In the genomic region with DNA sequence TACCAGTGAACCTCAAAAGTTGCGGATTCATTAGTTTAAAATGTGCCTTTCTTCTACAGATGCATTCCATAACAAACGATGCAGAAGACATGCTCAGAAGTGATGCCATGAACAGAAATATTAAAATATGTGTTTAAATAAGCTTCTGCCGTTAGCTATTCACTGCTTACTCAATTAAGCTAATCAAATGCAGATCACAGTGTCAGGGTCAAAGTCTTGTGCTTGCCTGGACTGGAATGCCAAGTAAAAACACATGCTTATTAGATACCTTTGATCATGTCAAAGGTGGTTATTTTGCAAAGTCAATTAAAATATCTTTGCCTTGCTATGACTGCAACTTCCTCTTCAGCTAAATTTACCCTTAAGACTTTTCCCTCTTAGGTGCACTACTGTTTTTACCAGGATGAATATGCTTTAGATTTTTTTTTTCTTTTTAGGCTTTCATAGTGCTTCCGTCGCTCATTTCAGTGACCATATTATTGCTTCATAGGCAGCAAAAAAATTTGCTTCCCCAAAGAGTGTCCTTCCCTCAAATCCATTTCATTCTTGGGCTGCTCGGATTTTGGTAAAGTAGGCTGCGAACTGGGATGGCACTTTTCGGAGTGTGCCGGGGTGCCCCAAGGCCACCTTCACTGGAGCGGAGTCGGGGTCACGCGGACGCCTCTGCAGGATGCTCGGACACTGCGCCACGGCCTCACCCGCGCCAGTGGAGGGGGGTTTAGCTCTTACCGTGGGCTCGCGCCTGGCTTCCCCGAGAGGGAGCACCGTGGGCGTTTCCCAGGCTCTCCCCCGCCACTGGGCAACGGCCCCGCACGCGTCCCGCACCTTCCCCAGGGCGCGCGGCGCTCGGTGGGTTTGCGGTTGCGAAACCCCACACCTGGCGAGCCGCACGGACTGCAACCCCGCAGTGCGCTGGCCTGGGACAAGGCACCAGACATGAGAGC, we compare ENCODE assay signal across 8 cellular contexts. TPM values are rescaled to one million over a fixed set of nuclear protein-coding genes. Genes with fewer than 3 reads are reported as not detected.
A peak's percentile ranks its signal among the peaks of the same experiment; 100 is the strongest.
DNase-seq lines count a peak whose midpoint lies in the region; ATAC-seq lines count a peak whose summit lies in the region.

No MANE protein-coding gene starts in this region.

- no peak overlapping the region for H2BK5ac ChIP-seq in trophoblast cell (ENCODE audit: low read depth, low read length, poor library complexity)

- no peak overlapping the region for H3K27ac ChIP-seq in trophoblast cell (ENCODE audit: low read depth, low read length)

- peak overlapping the region; percentile 38 for H3K27ac Mint-ChIP-seq in activated T-cell treated with anti-CD3 and anti-CD28 coated beads, Interleukin-2, amount 50 U/mL, for 24 hours
- H3K27ac Mint-ChIP-seq in IgD-negative memory B cell, result peak overlapping the region in 1 of 3 donors; percentile 17

- H4K8ac ChIP-seq in trophoblast cell (ENCODE audit: low read depth, low read length), result peak overlapping the region; percentile 0

- peaks cover 2% of the 10 kb centered on the region for H3K36me3 Mint-ChIP-seq in activated T-cell treated with anti-CD3 and anti-CD28 coated beads, Interleukin-2, amount 50 U/mL, for 24 hours (ENCODE audit: low read depth)
- H3K36me3 Mint-ChIP-seq in IgD-negative memory B cell, result peaks cover 3% of the 10 kb centered on the region
- H3K36me3 Mint-ChIP-seq in activated T-cell treated with anti-CD3 and anti-CD28 coated beads, Interleukin-2, amount 50 U/mL, for 4 hours (ENCODE audit: insufficient read depth), result no peaks in the 10 kb centered on the region

- no peaks in the 10 kb centered on the region for H3K36me3 ChIP-seq in trophoblast cell (ENCODE audit: control insufficient read depth in 1 of 2, insufficient read depth in 2 of 2, low read length in 2 of 2)

- H3K4me1 ChIP-seq in trophoblast cell (ENCODE audit: control insufficient read depth in 1 of 2, insufficient read depth in 2 of 2, low read length in 2 of 2), result peaks cover 4 to 7% of the 10 kb centered on the region in 2 experiments

- peak overlapping the region; percentile 0 for H3K14ac ChIP-seq in trophoblast cell (ENCODE audit: low read length)

- H3K9me3 Mint-ChIP-seq in activated T-cell treated with anti-CD3 and anti-CD28 coated beads, Interleukin-2, amount 50 U/mL, for 24 hours, result no peaks in the 10 kb centered on the region
- no peaks in the 10 kb centered on the region for H3K9me3 Mint-ChIP-seq in IgD-negative memory B cell
- no peaks in the 10 kb centered on the region for H3K9me3 Mint-ChIP-seq in activated T-cell treated with anti-CD3 and anti-CD28 coated beads, Interleukin-2, amount 50 U/mL, for 4 hours

- no CpG with 5 or more reads among the region's 43 CpGs for WGBS in trophoblast cell (ENCODE audit: extremely low coverage, insufficient coverage, insufficient read length)

- intact Hi-C loops in head of caudate nucleus (cut with DNase I), result loop anchor here (2.0 kb wide), 1 partner anchor 19 kb away; a partner anchor contains a TSS

- no peak overlapping the region for H3K18ac ChIP-seq in trophoblast cell (ENCODE audit: low read length)

- H3K79me1 ChIP-seq in trophoblast cell (ENCODE audit: low read length), result peaks cover 3% of the 10 kb centered on the region

- H3K4me1 Mint-ChIP-seq in activated T-cell treated with anti-CD3 and anti-CD28 coated beads, Interleukin-2, amount 50 U/mL, for 24 hours (ENCODE audit: low read depth), result peaks cover 20% of the 10 kb centered on the region
- peaks cover 15 to 18% (median 18%) of the 10 kb centered on the region in 3 donors for H3K4me1 Mint-ChIP-seq in IgD-negative memory B cell
- peaks cover 16% of the 10 kb centered on the region for H3K4me1 Mint-ChIP-seq in activated T-cell treated with anti-CD3 and anti-CD28 coated beads, Interleukin-2, amount 50 U/mL, for 4 hours (ENCODE audit: low read depth)

- H3K27me3 ChIP-seq in trophoblast cell (ENCODE audit: insufficient read depth, low read length), result no peaks in the 10 kb centered on the region

- peak overlapping the region; percentile 43 for H3K9ac ChIP-seq in trophoblast cell (ENCODE audit: low read length)

- H2AFZ ChIP-seq in trophoblast cell (ENCODE audit: insufficient read depth, low read length, poor library complexity), result peak overlapping the region; percentile 18

- H3K4me3 Mint-ChIP-seq in activated T-cell treated with anti-CD3 and anti-CD28 coated beads, Interleukin-2, amount 50 U/mL, for 24 hours, result peak overlapping the region; percentile 85
- H3K4me3 Mint-ChIP-seq in IgD-negative memory B cell, result peak overlapping the region; percentile 75 to 97 (median 86)
- peak overlapping the region; percentile 75 for H3K4me3 Mint-ChIP-seq in activated T-cell treated with anti-CD3 and anti-CD28 coated beads, Interleukin-2, amount 50 U/mL, for 4 hours

- H3K9me3 ChIP-seq in trophoblast cell (ENCODE audit: insufficient read depth, low read depth, low read length), result no peaks in the 10 kb centered on the region

- H3K4me3 ChIP-seq in trophoblast cell (ENCODE audit: low read depth, low read length), result peak overlapping the region; percentile 92

- peak overlapping the region; percentile 14 for H2BK120ac ChIP-seq in trophoblast cell (ENCODE audit: insufficient read depth, low read length, poor library complexity)

- peak overlapping the region; percentile 95 for H3K4me2 ChIP-seq in trophoblast cell (ENCODE audit: low read length)

- H3K4ac ChIP-seq in trophoblast cell (ENCODE audit: low read depth, low read length), result no peak overlapping the region

- no peak overlapping the region for H2BK12ac ChIP-seq in trophoblast cell (ENCODE audit: low read length)

- H3K27me3 Mint-ChIP-seq in activated T-cell treated with anti-CD3 and anti-CD28 coated beads, Interleukin-2, amount 50 U/mL, for 24 hours, result no peaks in the 10 kb centered on the region
- H3K27me3 Mint-ChIP-seq in IgD-negative memory B cell, result peaks cover 7% of the 10 kb centered on the region
- H3K27me3 Mint-ChIP-seq in activated T-cell treated with anti-CD3 and anti-CD28 coated beads, Interleukin-2, amount 50 U/mL, for 4 hours (ENCODE audit: low read depth), result no peaks in the 10 kb centered on the region

- H3K23ac ChIP-seq in trophoblast cell (ENCODE audit: low read length), result no peak overlapping the region

- DNase-seq in activated T-cell treated with anti-CD3 and anti-CD28 coated beads, Interleukin-2, amount 50 U/mL, for 24 hours, result no peak
- DNase-seq in activated T-cell treated with anti-CD3 and anti-CD28 coated beads for 4 hours (no peak), head of caudate nucleus (peak in 35 of 42 donors; percentile 20 to 71 (median 46)), trophoblast cell (peak in 1 of 2 donors; percentile 23)
- DNase-seq in activated T-cell treated with anti-CD3 and anti-CD28 coated beads, Interleukin-2, amount 50 U/mL, for 4 hours, result no peak

- H4K91ac ChIP-seq in trophoblast cell (ENCODE audit: low read depth, low read length), result peak overlapping the region; percentile 20

- ATAC-seq in activated T-cell treated with anti-CD3 and anti-CD28 coated beads, Interleukin-2, amount 50 U/mL, for 4 hours, result peak in 1 of 2 donors; percentile 29
- ATAC-seq in HG03135 (IDR thresholded peaks at IDR 0.05; ENCODE audit: unreplicated experiment), result no peak
- ATAC-seq in HG02610 (IDR thresholded peaks at IDR 0.05; ENCODE audit: unreplicated experiment), result no peak

- no peaks in the 10 kb centered on the region for H3K79me2 ChIP-seq in trophoblast cell (ENCODE audit: control insufficient read depth, insufficient read depth, low read length, poor library complexity)

- no peak overlapping the region for H2AK5ac ChIP-seq in trophoblast cell (ENCODE audit: low read length)

- no peak overlapping the region for H4K12ac ChIP-seq in trophoblast cell (ENCODE audit: low read depth, low read length)

RNA-seq across cellular contexts. Expression of a gene that starts 0.7 kb away (rescaled TPM):
- 6.6 TPM for polyA plus RNA-seq in IgD-negative memory B cell
- total RNA-seq in activated T-cell treated with anti-CD3 and anti-CD28 coated beads, Interleukin-2, amount 50 U/mL, for 4 hours, result 10 to 100 TPM in 1 of 3 donors, 1 to 10 TPM in 2; 7.4 to 15.3 (median 8.0) TPM
- polyA plus RNA-seq in trophoblast cell (2013), result 3.3 and 3.7 TPM in 2 replicates

RNA-seq across cellular contexts. Expression of a gene that starts 19.0 kb away (rescaled TPM):
- polyA plus RNA-seq in IgD-negative memory B cell, result 12.2 TPM
- 100 to 1,000 TPM in 2 of 3 donors, 10 to 100 TPM in 1; 93.4 to 115 (median 109) TPM for total RNA-seq in activated T-cell treated with anti-CD3 and anti-CD28 coated beads, Interleukin-2, amount 50 U/mL, for 4 hours
- polyA plus RNA-seq in trophoblast cell (2013), result 28.3 and 29.3 TPM in 2 replicates

Comparison
In these comparisons a context has a peak if more than half of its experiments do, and no peak if none do; other contexts are left out.
1. DNase-seq: peak in head of caudate nucleus (35 of 42); none in activated T-cell treated with anti-CD3 and anti-CD28 coated beads, Interleukin-2, amount 50 U/mL, for 24 hours (single experiment), activated T-cell treated with anti-CD3 and anti-CD28 coated beads for 4 hours (single experiment) and activated T-cell treated with anti-CD3 and anti-CD28 coated beads, Interleukin-2, amount 50 U/mL, for 4 hours (single experiment).
2. Peak in every context shown above with its lines, with median percentiles within 50 percentile points of each other: H3K4me3 Mint-ChIP-seq.